Comparison of ENCODE assay signal across 1 cellular context in genomic region chr20:23362392-23363256, GRCh38.
TF ChIP-seq lines count a peak whose summit lies in the region.

No MANE protein-coding gene starts in this region.

TF ChIP-seq in H1, 55 proteins besides CTCF, POLR2A, EP300 and RAD21:
- TF ChIP-seq SUZ12 (IDR thresholded peaks at IDR 0.05; ENCODE audit: low read length) = no peak
- no peak for TF ChIP-seq BCL11A (IDR thresholded peaks at IDR 0.05; ENCODE audit: low read depth in 2 of 2, low read length in 2 of 2)
- TF ChIP-seq ZNF274 (IDR thresholded peaks at IDR 0.05; ENCODE audit: borderline replicate concordance, extremely low read depth, low read length) = no peak
- peak; percentile 21 for TF ChIP-seq KDM4A (IDR thresholded peaks at IDR 0.05; ENCODE audit: low read depth, low read length, severe bottlenecking)
- TF ChIP-seq SIN3A (conservative IDR thresholded peaks at IDR 0.05 in 1 of 2, IDR thresholded peaks at IDR 0.05 in 1 of 2; ENCODE audit: low read depth in 1 of 2, low read length in 2 of 2) = 0 out of 4 replicates have a peak, but pooled peaks have one; percentile 29 to 75
- no peak for TF ChIP-seq TCF12 (IDR thresholded peaks at IDR 0.05; ENCODE audit: low read depth, low read length)
- no peak for TF ChIP-seq KDM5A (IDR thresholded peaks at IDR 0.05; ENCODE audit: low read length)
- no peak for TF ChIP-seq PHF8 (conservative IDR thresholded peaks at IDR 0.05; ENCODE audit: low read depth, low read length)
- no peak for TF ChIP-seq POLR2AphosphoS5 (IDR thresholded peaks at IDR 0.05; ENCODE audit: low read depth, low read length)
- TF ChIP-seq GTF2F1 (IDR thresholded peaks at IDR 0.05; ENCODE audit: borderline replicate concordance, low read depth, low read length) = no peak
- TF ChIP-seq JUND (IDR thresholded peaks at IDR 0.05; ENCODE audit: low read length) = no peak
